18 cellular contexts compared by ENCODE assay signal in genomic region chr12:105887131-105887530, GRCh38.
"Had no signal": no experiment of that assay in that cellular context is flagged by ENCODE, and none has a peak within 500 bp of the region (broad histone marks: within the 10 kb centered on the region; RNA-seq: fewer than 3 reads in every experiment).

No MANE protein-coding gene starts in this region.

- H3K36me3 ChIP-seq: SJSA1 had no signal

- H3K4me3 ChIP-seq: SJSA1, SK-N-MC had no signal

- H3K4me1 ChIP-seq: SJSA1 had no signal

- H3K9me3 ChIP-seq: SJSA1 had no signal

- DNase-seq: KBM-7, NCI-H1092, NCI-H1105 treated with DMSO at 0.1 percent for 48 hours, NCI-H1417 treated with DMSO at 0.1 percent for 48 hours, NCI-H146, NCI-H1694 treated with DMSO at 0.1 percent for 48 hours, NCI-H1930, NCI-H2081, NCI-H2107, NCI-H2227 treated with DMSO at 0.1 percent for 48 hours, NCI-H524, NCI-H526 treated with DMSO at 0.1 percent for 48 hours, NCI-H748 treated with DMSO at 0.1 percent for 48 hours, Right ventricle myocardium superior, RPMI8226, SIG-M5 had no signal

- H3K27ac ChIP-seq: SJSA1, SK-N-MC had no signal

- H3K27me3 ChIP-seq: SJSA1 had no signal
